Comparison of ENCODE assay signal across 10 cellular contexts in genomic region chr10:101287922-101288638, GRCh38.
DNase-seq lines count a peak whose midpoint lies in the region; ATAC-seq and TF ChIP-seq lines count a peak whose summit lies in the region.
"Had no signal": no experiment of that assay in that cellular context is flagged by ENCODE, and none has a peak within 500 bp of the region (broad histone marks: within the 10 kb centered on the region; RNA-seq: fewer than 3 reads in every experiment).

No MANE protein-coding gene starts in this region.

- peak; percentile 66 for TF ChIP-seq CTCF in retinal pigment epithelial cell (conservative IDR thresholded peaks at IDR 0.05; ENCODE audit: low read depth, low read length)

- no peak for TF ChIP-seq POLR2A in erythroblast (IDR thresholded peaks at IDR 0.05; ENCODE audit: low read length)

- DNase-seq in NCI-H2107 treated with DMSO at 0.1 percent for 48 hours (lab: John Stamatoyannopoulos, UW; ENCODE audit: unreplicated experiment) (peak; percentile 54), NCI-H2107 (lab: John Stamatoyannopoulos, UW) (no peak), NCI-H748 (lab: John Stamatoyannopoulos, UW; ENCODE audit: unreplicated experiment) (peak; percentile 20), erythroblast (lab: John Stamatoyannopoulos, UW) (peak; percentile 64 to 67), retinal pigment epithelial cell (ENCODE audit: low read depth) (no peak), NCI-H187 treated with DMSO at 0.1 percent for 48 hours (lab: John Stamatoyannopoulos, UW) (no peak)
- DNase-seq: activated T-cell treated with anti-CD3 and anti-CD28 coated beads, Interleukin-2, amount 50 U/mL, for 4 hours had no signal

- no peak overlapping the region for H3K4me3 ChIP-seq in retinal pigment epithelial cell (ENCODE audit: low read length)
- H3K4me3 ChIP-seq: BLaER1 treated with 17β-estradiol and CSF1 and Interleukin-3, amounts not matched to agents 10 nM and 100 nM had no signal

- ATAC-seq in GM21619 (IDR thresholded peaks at IDR 0.05; ENCODE audit: unreplicated experiment) = no peak
- no peak for ATAC-seq in GM21381 (IDR thresholded peaks at IDR 0.05; ENCODE audit: unreplicated experiment)
- ATAC-seq: activated T-cell treated with anti-CD3 and anti-CD28 coated beads, Interleukin-2, amount 50 U/mL, for 4 hours had no signal

Comparison
In these comparisons a context has a peak if more than half of its experiments do, and no peak if none do; other contexts are left out.
1. DNase-seq: peak in NCI-H2107 treated with DMSO at 0.1 percent for 48 hours (single experiment), NCI-H748 (single experiment) and erythroblast (2 of 2); none in NCI-H2107 (single experiment), retinal pigment epithelial cell (single experiment) and NCI-H187 treated with DMSO at 0.1 percent for 48 hours (single experiment).